ENCODE assay signal across 1 cellular context in genomic region chr10:110207805-110208613, GRCh38.
TF ChIP-seq lines count a peak whose summit lies in the region.

No MANE protein-coding gene starts in this region.

TF ChIP-seq in HepG2, 621 proteins besides CTCF, POLR2A, EP300 and RAD21 (continued from another document):
- TF ChIP-seq NCOR1 (IDR thresholded peaks at IDR 0.05; ENCODE audit: borderline replicate concordance, low read length), result no peak
- no peak for TF ChIP-seq THAP11 (CRISPR knock-in tag; IDR thresholded peaks at IDR 0.05)
- no peak for TF ChIP-seq CENPBD1 (CRISPR knock-in tag; IDR thresholded peaks at IDR 0.05; ENCODE audit: borderline replicate concordance, low read depth)
- no peak for TF ChIP-seq ZNF343 (CRISPR knock-in tag; IDR thresholded peaks at IDR 0.05)
- TF ChIP-seq AHR (CRISPR knock-in tag; IDR thresholded peaks at IDR 0.05), result no peak
- no peak for TF ChIP-seq POLR2G (IDR thresholded peaks at IDR 0.05; ENCODE audit: low read depth, low read length)
- no peak for TF ChIP-seq ZFAT (CRISPR knock-in tag; conservative IDR thresholded peaks at IDR 0.05)
- TF ChIP-seq SP5 (CRISPR knock-in tag; IDR thresholded peaks at IDR 0.05; ENCODE audit: borderline replicate concordance, low read depth), result no peak
- no peak; the same call in 1 of the 2 replicates for TF ChIP-seq KAT8 (CRISPR knock-in tag; IDR thresholded peaks at IDR 0.05)
- no peak for TF ChIP-seq HOXA9 (CRISPR knock-in tag; IDR thresholded peaks at IDR 0.05; ENCODE audit: borderline replicate concordance)
- TF ChIP-seq SPEN (CRISPR knock-in tag; IDR thresholded peaks at IDR 0.05; ENCODE audit: low read depth), result no peak
- TF ChIP-seq HOXA3 (CRISPR knock-in tag; IDR thresholded peaks at IDR 0.05), result no peak
- no peak for TF ChIP-seq TAF15 (IDR thresholded peaks at IDR 0.05; ENCODE audit: low read depth, low read length, poor library complexity, severe bottlenecking)
- no peak for TF ChIP-seq NPAS2 (CRISPR knock-in tag; IDR thresholded peaks at IDR 0.05; ENCODE audit: borderline replicate concordance)
- TF ChIP-seq TFE3 (CRISPR knock-in tag; IDR thresholded peaks at IDR 0.05), result no peak
- TF ChIP-seq HNRNPUL1 (IDR thresholded peaks at IDR 0.05; ENCODE audit: low read depth, low read length), result no peak
- TF ChIP-seq ATF2 (CRISPR knock-in tag; IDR thresholded peaks at IDR 0.05), result no peak
- peak; percentile 45; the same call in 1 of the 2 replicates for TF ChIP-seq ZFY (CRISPR knock-in tag; IDR thresholded peaks at IDR 0.05)
TF ChIP-seq in HepG2: peak in this region for 27.
